ENCODE assay signal across 16 cellular contexts in the genomic region with DNA sequence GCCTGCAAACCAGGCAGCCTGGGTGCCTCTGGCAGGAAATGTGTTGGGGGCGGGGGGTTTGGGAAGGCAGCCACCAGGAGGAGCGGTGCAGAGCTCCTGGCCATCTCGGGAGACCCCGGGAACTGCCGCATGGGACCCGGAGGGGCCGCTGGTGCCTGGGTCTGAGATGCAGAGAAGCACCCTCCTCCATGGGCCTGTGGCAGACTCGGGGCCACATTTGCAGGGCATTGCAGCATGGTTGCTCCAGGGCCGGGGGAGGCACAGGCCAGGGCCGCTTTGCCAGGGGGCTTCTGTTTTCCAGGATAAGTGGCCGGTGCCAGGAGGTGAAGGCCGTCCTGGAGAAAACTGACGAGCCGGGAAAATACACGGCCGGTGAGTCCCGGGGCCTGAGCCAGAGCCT. TPM values are rescaled to one million over a fixed set of nuclear protein-coding genes. Genes with fewer than 3 reads are reported as not detected.
"Had no signal": no experiment of that assay in that cellular context is flagged by ENCODE, and none has a peak within 500 bp of the region (broad histone marks: within the 10 kb centered on the region; RNA-seq: fewer than 3 reads in every experiment).

No MANE protein-coding gene starts in this region.

- H3K4me3 ChIP-seq: gastrocnemius medialis, heart right ventricle, right atrium auricular region, smooth muscle cell, upper lobe of left lung had no signal

- H3K4me1 ChIP-seq: gastrocnemius medialis, heart right ventricle, right atrium auricular region, upper lobe of left lung had no signal

- H3K36me3 Mint-ChIP-seq: activated naive CD4-positive, alpha-beta T cell treated with anti-CD3 and anti-CD28 coated beads, Interleukin-2, amount 10 ng/mL, durations not matched to agents 7 days and 5 days; stimulated activated memory B cell treated with anti-CD40 and anti-IgM and Interleukin-4, amounts not matched to agents 10 μg/mL and 1 μg/mL and 100 μg/mL, for 72 hours had no signal

- H3K9me3 ChIP-seq: gastrocnemius medialis, heart right ventricle, right atrium auricular region, upper lobe of left lung had no signal

- H3K4me3 Mint-ChIP-seq: activated naive CD4-positive, alpha-beta T cell treated with anti-CD3 and anti-CD28 coated beads, Interleukin-2, amount 10 ng/mL, durations not matched to agents 7 days and 5 days; activated T-helper 1 cell treated with anti-CD3 and anti-CD28 coated beads, Interleukin-12 subunit alpha, Interleukin-12 subunit beta, Interleukin-2, Interleukin-4 antibody, amounts not matched to agents 30 ng/mL and 10 ng/mL and 1 ng/mL, durations not matched to agents 14 hours and 24 hours and 36 hours; stimulated activated memory B cell treated with anti-CD40 and anti-IgM and Interleukin-4, amounts not matched to agents 10 μg/mL and 1 μg/mL and 100 μg/mL, for 72 hours had no signal

- H3K4me1 Mint-ChIP-seq: activated naive CD4-positive, alpha-beta T cell treated with anti-CD3 and anti-CD28 coated beads, Interleukin-2, amount 10 ng/mL, durations not matched to agents 7 days and 5 days; stimulated activated memory B cell treated with anti-CD40 and anti-IgM and Interleukin-4, amounts not matched to agents 10 μg/mL and 1 μg/mL and 100 μg/mL, for 72 hours had no signal

- H3K27me3 Mint-ChIP-seq: activated naive CD4-positive, alpha-beta T cell treated with anti-CD3 and anti-CD28 coated beads, Interleukin-2, amount 10 ng/mL, durations not matched to agents 7 days and 5 days had no signal

- ATAC-seq: activated CD4-positive, CD25-positive, alpha-beta regulatory T cell treated with anti-CD3 and anti-CD28 coated beads, Interleukin-2, amount 50 U/mL, for 24 hours; gastrocnemius medialis; heart right ventricle; stimulated activated memory B cell treated with anti-CD40 and anti-IgM and Interleukin-4, amounts not matched to agents 10 μg/mL and 1 μg/mL and 100 μg/mL, for 72 hours had no signal

- H3K27ac Mint-ChIP-seq: activated naive CD4-positive, alpha-beta T cell treated with anti-CD3 and anti-CD28 coated beads, Interleukin-2, amount 10 ng/mL, durations not matched to agents 7 days and 5 days; activated T-helper 1 cell treated with anti-CD3 and anti-CD28 coated beads, Interleukin-12 subunit alpha, Interleukin-12 subunit beta, Interleukin-2, Interleukin-4 antibody, amounts not matched to agents 30 ng/mL and 10 ng/mL and 1 ng/mL, durations not matched to agents 14 hours and 24 hours and 36 hours; stimulated activated memory B cell treated with anti-CD40 and anti-IgM and Interleukin-4, amounts not matched to agents 10 μg/mL and 1 μg/mL and 100 μg/mL, for 72 hours had no signal

- H3K36me3 ChIP-seq: gastrocnemius medialis, heart right ventricle, right atrium auricular region, upper lobe of left lung had no signal

- DNase-seq: activated CD4-positive, alpha-beta T cell treated with anti-CD3 and anti-CD28 coated beads, Interleukin-2, amount 50 U/mL, for 48 hours; effector CD8-positive, alpha-beta T cell; gastrocnemius medialis; heart right ventricle; kidney had no signal

- H3K27ac ChIP-seq: gastrocnemius medialis, heart right ventricle, right atrium auricular region, upper lobe of left lung had no signal

- H3K9me3 Mint-ChIP-seq: activated naive CD4-positive, alpha-beta T cell treated with anti-CD3 and anti-CD28 coated beads, Interleukin-2, amount 10 ng/mL, durations not matched to agents 7 days and 5 days; activated T-helper 1 cell treated with anti-CD3 and anti-CD28 coated beads, Interleukin-12 subunit alpha, Interleukin-12 subunit beta, Interleukin-2, Interleukin-4 antibody, amounts not matched to agents 30 ng/mL and 10 ng/mL and 1 ng/mL, durations not matched to agents 14 hours and 24 hours and 36 hours; stimulated activated memory B cell treated with anti-CD40 and anti-IgM and Interleukin-4, amounts not matched to agents 10 μg/mL and 1 μg/mL and 100 μg/mL, for 72 hours had no signal

- H3K27me3 ChIP-seq: right atrium auricular region, upper lobe of left lung had no signal

- H3K4me2 ChIP-seq: smooth muscle cell had no signal

RNA-seq across cellular contexts. Expression of a gene that starts 1.7 kb away (rescaled TPM):
- total RNA-seq: activated T-helper 1 cell treated with anti-CD3 and anti-CD28 coated beads, Interleukin-12 subunit alpha, Interleukin-12 subunit beta, Interleukin-2, Interleukin-4 antibody, amounts not matched to agents 30 ng/mL and 10 ng/mL and 1 ng/mL, durations not matched to agents 14 hours and 24 hours and 36 hours; cardiac septum; gastrocnemius medialis; kidney; liver; right atrium auricular region; T-helper 2 cell treated with Interferon-gamma antibody and Interleukin-4, amounts not matched to agents 100 ng/mL and 5 ng/mL, for 36 hours; upper lobe of left lung had no signal
- polyA plus RNA-seq: adipose tissue, liver had no signal

RNA-seq across cellular contexts. Expression of a gene that starts 23.0 kb away (rescaled TPM):
- total RNA-seq: activated T-helper 1 cell treated with anti-CD3 and anti-CD28 coated beads, Interleukin-12 subunit alpha, Interleukin-12 subunit beta, Interleukin-2, Interleukin-4 antibody, amounts not matched to agents 30 ng/mL and 10 ng/mL and 1 ng/mL, durations not matched to agents 14 hours and 24 hours and 36 hours; cardiac septum; gastrocnemius medialis; heart right ventricle; kidney; liver; right atrium auricular region; smooth muscle cell; T-helper 2 cell treated with Interferon-gamma antibody and Interleukin-4, amounts not matched to agents 100 ng/mL and 5 ng/mL, for 36 hours; upper lobe of left lung had no signal
- polyA plus RNA-seq: adipose tissue, heart right ventricle, liver had no signal

RNA-seq across cellular contexts. Expression of a gene that starts 38.6 kb away (rescaled TPM):
- total RNA-seq: activated T-helper 1 cell treated with anti-CD3 and anti-CD28 coated beads, Interleukin-12 subunit alpha, Interleukin-12 subunit beta, Interleukin-2, Interleukin-4 antibody, amounts not matched to agents 30 ng/mL and 10 ng/mL and 1 ng/mL, durations not matched to agents 14 hours and 24 hours and 36 hours; cardiac septum; gastrocnemius medialis; heart right ventricle; kidney; liver; right atrium auricular region; T-helper 2 cell treated with Interferon-gamma antibody and Interleukin-4, amounts not matched to agents 100 ng/mL and 5 ng/mL, for 36 hours had no signal
- polyA plus RNA-seq: adipose tissue, heart right ventricle, liver, smooth muscle cell had no signal
